ENCODE assay signal across 8 cellular contexts in genomic region chr1:153922076-153922837, GRCh38. TPM values are rescaled to one million over a fixed set of nuclear protein-coding genes. Genes with fewer than 3 reads are reported as not detected.
DNase-seq lines count a peak whose midpoint lies in the region; ATAC-seq and TF ChIP-seq lines count a peak whose summit lies in the region.

No MANE protein-coding gene starts in this region.

- no peaks in the 10 kb centered on the region for H3K27me3 ChIP-seq in lower lobe of right lung (ENCODE audit: low read depth)

- CTCF ChIA-PET in T-cell (lab: Charles Lee): interaction anchor here (0.5 to 2.9 kb wide), 9 partner anchors 22 to 411 kb away, joined by 3 to 25 read pairs (median 4); partner anchors contain the start of genes DENND4B (in 1 of the 2), RAB13 (in 1 of the 2) and S100A6 (in 1 of the 2)

- H3K27me3 Mint-ChIP-seq in T-cell: peaks cover 0 to 1% of the 10 kb centered on the region in 2 donors

- POLR2A ChIA-PET in T-cell (lab: Charles Lee): interaction anchor here (0.5 to 1.0 kb wide), 5 partner anchors 52 to 287 kb away, joined by 3 to 13 read pairs (median 3); no protein-coding TSS in a partner anchor

- H3K4me3 Mint-ChIP-seq in T-cell: peak overlapping the region; percentile 91 to 96 (median 94)

- intact Hi-C loops in lower lobe of right lung (cut with DNase I): no loop called here

- peak overlapping the region; percentile 78 for H3K4me3 ChIP-seq in lower lobe of right lung

- TF ChIP-seq CTCF in lower lobe of right lung (IDR thresholded peaks at IDR 0.05): no peak

- DNase-seq in NCI-H1417 (lab: John Stamatoyannopoulos, UW): peak; percentile 82 to 89 (median 85)
- DNase-seq in NCI-H1417 treated with DMSO at 0.1 percent for 48 hours (lab: John Stamatoyannopoulos, UW): no peak
- DNase-seq in HuH-7 (ENCODE audit: low spot score): peak; percentile 71
- DNase-seq in T-cell: peak in 22 of 34 experiments; percentile 8 to 59 (median 40)
- DNase-seq in cerebellum (ENCODE audit: low spot score): peak; percentile 58
- DNase-seq in lower lobe of right lung: peak; percentile 68
- DNase-seq in stimulated activated CD8-positive, alpha-beta memory T cell treated with anti-CD3 and anti-CD28 coated beads, Interleukin-4, amount 100 ng/mL, for 1 hour (ENCODE audit: low read depth in 2 of 2, low spot score in 1 of 2): peak; percentile 31 to 35

- H3K27ac Mint-ChIP-seq in T-cell: peak overlapping the region; percentile 95 to 97

- no peaks in the 10 kb centered on the region for H3K9me3 ChIP-seq in lower lobe of right lung

- peaks cover 46% of the 10 kb centered on the region for H3K4me1 ChIP-seq in lower lobe of right lung

- peaks cover 43 to 58% (median 57%) of the 10 kb centered on the region in 3 donors for H3K4me1 Mint-ChIP-seq in T-cell

- peaks cover 8% of the 10 kb centered on the region for H3K36me3 Mint-ChIP-seq in T-cell

- H3K9me3 Mint-ChIP-seq in T-cell: no peaks in the 10 kb centered on the region

- H3K36me3 ChIP-seq in lower lobe of right lung: peaks cover 11% of the 10 kb centered on the region

- H3K27ac ChIP-seq in lower lobe of right lung: peak overlapping the region; percentile 83

- ATAC-seq in GM21526 (IDR thresholded peaks at IDR 0.05; ENCODE audit: low FRiP score, unreplicated experiment) (peak; percentile 27), T-cell (replicated peaks in 1 of 4) (peak; percentile 0 to 37 (median 28)), lower lobe of right lung (peak; percentile 53 to 55)

RNA-seq across cellular contexts. Expression of gene GATAD2B, which starts 0.5 kb away (rescaled TPM):
- total RNA-seq in T-cell: 100 to 1,000 TPM in 3 of 5 donors, 10 to 100 TPM in 2; 94.6 to 107 (median 103) TPM
- total RNA-seq in cerebellum: 19.4 TPM
- total RNA-seq in lower lobe of right lung: 50.2 TPM

RNA-seq across cellular contexts. Expression of gene DENND4B, which starts 24.3 kb away (rescaled TPM):
- total RNA-seq in T-cell: 100 to 1,000 TPM; 161 to 220 (median 196) TPM
- total RNA-seq in cerebellum: 31.1 TPM
- total RNA-seq in lower lobe of right lung: 95.4 TPM

RNA-seq across cellular contexts. Expression of gene CRTC2, which starts 36.2 kb away (rescaled TPM):
- total RNA-seq in T-cell: 100 to 1,000 TPM; 108 to 153 (median 122) TPM
- 13.2 TPM for total RNA-seq in cerebellum
- total RNA-seq in lower lobe of right lung: 55.8 TPM

RNA-seq across cellular contexts. Expression of gene SLC39A1, which starts 41.1 kb away (rescaled TPM):
- total RNA-seq in T-cell: 10 to 100 TPM; 15.1 to 22.0 (median 16.4) TPM
- total RNA-seq in cerebellum: 22.0 TPM
- total RNA-seq in lower lobe of right lung: 98.4 TPM

RNA-seq across cellular contexts. Expression of gene CREB3L4, which starts 45.4 kb away (rescaled TPM):
- 1 to 10 TPM; 3.3 to 9.0 (median 6.3) TPM for total RNA-seq in T-cell
- 13.8 TPM for total RNA-seq in cerebellum
- 12.2 TPM for total RNA-seq in lower lobe of right lung
